Comparison of ENCODE assay signal across 1 cellular context in genomic region chr12:109347579-109347978, GRCh38.
TF ChIP-seq lines count a peak whose summit lies in the region.

Gene MYO1H (plus strand): TSS chr12:109347900. CDS start chr12:109347961, 61 bp downstream.

TF ChIP-seq in H1, 55 proteins besides CTCF, POLR2A, EP300 and RAD21:
- no peak for TF ChIP-seq KDM1A (IDR thresholded peaks at IDR 0.05; ENCODE audit: borderline replicate concordance, low read length)
- TF ChIP-seq SRF (IDR thresholded peaks at IDR 0.05; ENCODE audit: low read depth, low read length) = no peak
- TF ChIP-seq JUND (IDR thresholded peaks at IDR 0.05; ENCODE audit: low read length) = no peak
- TF ChIP-seq ATF2 (IDR thresholded peaks at IDR 0.05; ENCODE audit: low read length) = no peak
- TF ChIP-seq TAF7 (optimal IDR thresholded peaks at IDR 0.05; ENCODE audit: borderline replicate concordance, low read depth, low read length) = no peak
- no peak for TF ChIP-seq BRCA1 (IDR thresholded peaks at IDR 0.05; ENCODE audit: low read depth, low read length)
- no peak for TF ChIP-seq SIRT6 (IDR thresholded peaks at IDR 0.05; ENCODE audit: low read length)
- TF ChIP-seq EZH2 (IDR thresholded peaks at IDR 0.05; ENCODE audit: low read depth, low read length, severe bottlenecking) = no peak
